Comparison of ENCODE assay signal across 34 cellular contexts in the genomic region with DNA sequence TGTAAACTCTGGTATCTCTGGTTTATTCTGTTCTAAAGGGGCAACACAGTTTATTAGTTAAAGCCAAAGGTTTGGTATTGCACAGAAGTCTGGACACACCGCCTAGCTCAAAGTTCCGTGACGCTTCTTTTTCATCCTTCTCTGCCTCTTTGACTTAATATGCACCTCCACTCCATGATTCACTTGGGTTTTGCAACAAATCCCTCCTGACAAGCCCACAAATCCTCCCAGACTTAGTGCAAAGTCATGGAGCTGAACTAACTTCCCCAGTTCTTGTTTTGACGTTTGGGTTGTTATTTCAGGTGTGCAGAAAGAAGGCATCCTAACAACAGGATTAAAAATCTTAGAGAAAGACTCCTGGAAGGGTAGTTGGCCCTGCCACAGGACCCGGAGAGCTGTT.
"Had no signal": no experiment of that assay in that cellular context is flagged by ENCODE, and none has a peak within 500 bp of the region (broad histone marks: within the 10 kb centered on the region; RNA-seq: fewer than 3 reads in every experiment).

No MANE protein-coding gene starts in this region.

- H3K4me3 ChIP-seq: esophagus muscularis mucosa, heart right ventricle, left lung, lower lobe of right lung, mucosa of descending colon, pancreas, prostate gland, right atrium auricular region, suprapubic skin, tibial artery, upper lobe of right lung had no signal

- H3K9me3 Mint-ChIP-seq: activated CD4-positive, alpha-beta memory T cell treated with anti-CD3 and anti-CD28 coated beads for 36 hours; activated CD4-positive, alpha-beta T cell treated with anti-CD3 and anti-CD28 coated beads, Interleukin-2, amount 10 ng/mL, durations not matched to agents 24 days and 14 days; activated naive CD4-positive, alpha-beta T cell treated with anti-CD3 and anti-CD28 coated beads for 36 hours; activated T-helper 1 cell treated with anti-CD3 and anti-CD28 coated beads, Interleukin-12 subunit alpha, Interleukin-12 subunit beta, Interleukin-2, Interleukin-4 antibody, amounts not matched to agents 30 ng/mL and 10 ng/mL and 1 ng/mL, durations not matched to agents 14 hours and 24 hours and 36 hours; natural killer cell treated with Interleukin-12 subunit alpha and Interleukin-12 subunit beta and Interleukin-15 and Interleukin-18, amount 100 ng/mL, for 72 hours; T-helper 1 cell treated with Interleukin-12 subunit alpha and Interleukin-12 subunit beta and Interleukin-4 antibody, amounts not matched to agents 30 μg/mL and 1 μg/mL, for 36 hours had no signal

- H3K27me3 Mint-ChIP-seq: activated CD4-positive, alpha-beta memory T cell treated with anti-CD3 and anti-CD28 coated beads for 36 hours; activated CD4-positive, alpha-beta T cell treated with anti-CD3 and anti-CD28 coated beads, Interleukin-2, amount 10 ng/mL, durations not matched to agents 24 days and 14 days; activated naive CD8-positive, alpha-beta T cell treated with anti-CD3 and anti-CD28 coated beads, Interleukin-2, amount 10 ng/mL, durations not matched to agents 7 days and 5 days had no signal

- H3K27me3 ChIP-seq: brain microvascular endothelial cell, esophagus muscularis mucosa, heart right ventricle, left lung, pancreas, right atrium auricular region, suprapubic skin, tibial artery, upper lobe of right lung had no signal

- H3K36me3 Mint-ChIP-seq: activated CD4-positive, alpha-beta memory T cell treated with anti-CD3 and anti-CD28 coated beads for 36 hours; natural killer cell treated with Interleukin-12 subunit alpha and Interleukin-12 subunit beta and Interleukin-15 and Interleukin-18, amount 100 ng/mL, for 72 hours had no signal

- H3K4me3 Mint-ChIP-seq: activated CD4-positive, alpha-beta memory T cell treated with anti-CD3 and anti-CD28 coated beads for 36 hours; activated CD4-positive, alpha-beta T cell treated with anti-CD3 and anti-CD28 coated beads, Interleukin-2, amount 10 ng/mL, durations not matched to agents 24 days and 14 days; activated naive CD4-positive, alpha-beta T cell treated with anti-CD3 and anti-CD28 coated beads for 36 hours; activated naive CD8-positive, alpha-beta T cell treated with anti-CD3 and anti-CD28 coated beads, Interleukin-2, amount 10 ng/mL, durations not matched to agents 7 days and 5 days; activated T-helper 1 cell treated with anti-CD3 and anti-CD28 coated beads, Interleukin-12 subunit alpha, Interleukin-12 subunit beta, Interleukin-2, Interleukin-4 antibody, amounts not matched to agents 30 ng/mL and 10 ng/mL and 1 ng/mL, durations not matched to agents 14 hours and 24 hours and 36 hours; effector memory CD8-positive, alpha-beta T cell; natural killer cell treated with Interleukin-12 subunit alpha and Interleukin-12 subunit beta and Interleukin-15 and Interleukin-18, amount 100 ng/mL, for 72 hours; T-helper 1 cell treated with Interleukin-12 subunit alpha and Interleukin-12 subunit beta and Interleukin-4 antibody, amounts not matched to agents 30 μg/mL and 1 μg/mL, for 36 hours had no signal

- DNase-seq: activated CD4-positive, alpha-beta memory T cell treated with anti-CD3 and anti-CD28 coated beads for 36 hours; activated CD4-positive, alpha-beta T cell treated with anti-CD3 and anti-CD28 coated beads, Interleukin-2, amount 10 ng/mL, durations not matched to agents 24 days and 14 days; activated CD4-positive, CD25-positive, alpha-beta regulatory T cell treated with anti-CD3 and anti-CD28 coated beads, Interleukin-2, amount 50 U/mL, for 72 hours; activated CD8-positive, alpha-beta memory T cell treated with anti-CD3 and anti-CD28 coated beads, Interleukin-2, amount 50 U/mL, for 4 hours; activated effector memory CD4-positive, alpha-beta T cell treated with anti-CD3 and anti-CD28 coated beads, Interleukin-2, amount 50 U/mL, for 16 hours; activated naive CD4-positive, alpha-beta T cell treated with anti-CD3 and anti-CD28 coated beads for 36 hours; activated naive CD8-positive, alpha-beta T cell treated with anti-CD3 and anti-CD28 coated beads, Interleukin-2, amount 10 ng/mL, durations not matched to agents 7 days and 5 days; activated T-cell treated with anti-CD3 and anti-CD28 coated beads, Interleukin-2, amount 50 U/mL, for 1 hour; brain microvascular endothelial cell; cortex of kidney; effector memory CD8-positive, alpha-beta T cell; foreskin melanocyte; heart right ventricle; kidney glomerular epithelial cell; left lung; lower lobe of right lung; mesendoderm; mucosa of descending colon; nucleus accumbens; pancreas; stimulated activated CD4-positive, alpha-beta T cell treated with anti-CD3 and anti-CD28 coated beads, Interleukin-15, amount 100 ng/mL, for 24 hours; stimulated activated CD4-positive, alpha-beta T cell treated with anti-CD3 and anti-CD28 coated beads, Interleukin-2, amount 100 ng/mL, for 24 hours; stimulated activated naive CD4-positive, alpha-beta T cell; T-helper 9 cell; tibial artery; upper lobe of right lung had no signal

- H3K9me3 ChIP-seq: esophagus muscularis mucosa, heart right ventricle, left lung, lower lobe of right lung, mucosa of descending colon, pancreas, prostate gland, right atrium auricular region, suprapubic skin, tibial artery, upper lobe of right lung had no signal

- H3K27ac Mint-ChIP-seq: activated CD4-positive, alpha-beta memory T cell treated with anti-CD3 and anti-CD28 coated beads for 36 hours; activated CD4-positive, alpha-beta T cell treated with anti-CD3 and anti-CD28 coated beads, Interleukin-2, amount 10 ng/mL, durations not matched to agents 24 days and 14 days; activated naive CD4-positive, alpha-beta T cell treated with anti-CD3 and anti-CD28 coated beads for 36 hours; activated naive CD8-positive, alpha-beta T cell treated with anti-CD3 and anti-CD28 coated beads, Interleukin-2, amount 10 ng/mL, durations not matched to agents 7 days and 5 days; activated T-helper 1 cell treated with anti-CD3 and anti-CD28 coated beads, Interleukin-12 subunit alpha, Interleukin-12 subunit beta, Interleukin-2, Interleukin-4 antibody, amounts not matched to agents 30 ng/mL and 10 ng/mL and 1 ng/mL, durations not matched to agents 14 hours and 24 hours and 36 hours; effector memory CD8-positive, alpha-beta T cell; natural killer cell treated with Interleukin-12 subunit alpha and Interleukin-12 subunit beta and Interleukin-15 and Interleukin-18, amount 100 ng/mL, for 72 hours; T-helper 1 cell treated with Interleukin-12 subunit alpha and Interleukin-12 subunit beta and Interleukin-4 antibody, amounts not matched to agents 30 μg/mL and 1 μg/mL, for 36 hours had no signal

- H3K4me1 Mint-ChIP-seq: activated CD4-positive, alpha-beta T cell treated with anti-CD3 and anti-CD28 coated beads, Interleukin-2, amount 10 ng/mL, durations not matched to agents 24 days and 14 days; activated naive CD8-positive, alpha-beta T cell treated with anti-CD3 and anti-CD28 coated beads, Interleukin-2, amount 10 ng/mL, durations not matched to agents 7 days and 5 days had no signal

- H3K36me3 ChIP-seq: brain microvascular endothelial cell, esophagus muscularis mucosa, heart right ventricle, left lung, lower lobe of right lung, pancreas, prostate gland, right atrium auricular region, suprapubic skin, tibial artery, upper lobe of right lung had no signal

- H3K27ac ChIP-seq: brain microvascular endothelial cell, esophagus muscularis mucosa, heart right ventricle, left lung, lower lobe of right lung, pancreas, prostate gland, right atrium auricular region, suprapubic skin, tibial artery, upper lobe of right lung, VCaP had no signal

- H3K4me1 ChIP-seq: esophagus muscularis mucosa, heart right ventricle, left lung, lower lobe of right lung, pancreas, prostate gland, right atrium auricular region, suprapubic skin, tibial artery, upper lobe of right lung had no signal

- ATAC-seq: effector memory CD8-positive, alpha-beta T cell; heart right ventricle; left lung; lower lobe of right lung; mucosa of descending colon; natural killer cell treated with Interleukin-12 subunit alpha and Interleukin-12 subunit beta and Interleukin-15 and Interleukin-18, amount 100 ng/mL, for 72 hours; pancreas; upper lobe of right lung had no signal
